Comparison of ENCODE assay signal across 21 cellular contexts in genomic region chr16:75286996-75287395, GRCh38. TPM values are rescaled to one million over a fixed set of nuclear protein-coding genes. Genes with fewer than 3 reads are reported as not detected.
A peak's percentile ranks its signal among the peaks of the same experiment; 100 is the strongest.
DNase-seq lines count a peak whose midpoint lies in the region; ATAC-seq and TF ChIP-seq lines count a peak whose summit lies in the region.
"Had no signal": no experiment of that assay in that cellular context is flagged by ENCODE, and none has a peak within 500 bp of the region (broad histone marks: within the 10 kb centered on the region; RNA-seq: fewer than 3 reads in every experiment).

No MANE protein-coding gene starts in this region.

- H3K27ac Mint-ChIP-seq in T-helper 17 cell, result peak overlapping the region; percentile 45
- H3K27ac Mint-ChIP-seq in mesothelial cell of epicardium, result peak overlapping the region; percentile 12
- no peak overlapping the region for H3K27ac Mint-ChIP-seq in progenitor cell of endocrine pancreas
- no peak overlapping the region for H3K27ac Mint-ChIP-seq in activated naive CD4-positive, alpha-beta T cell treated with anti-CD3 and anti-CD28 coated beads, Interleukin-2, amount 50 U/mL, for 72 hours

- H3K4me3 Mint-ChIP-seq in T-helper 17 cell, result no peak overlapping the region
- no peak overlapping the region for H3K4me3 Mint-ChIP-seq in mesothelial cell of epicardium
- no peak overlapping the region for H3K4me3 Mint-ChIP-seq in progenitor cell of endocrine pancreas (ENCODE audit: low read depth)

- TF ChIP-seq POLR2A in thyroid gland (IDR thresholded peaks at IDR 0.05), result no peak

- ATAC-seq in T-helper 17 cell, result no peak
- no peak for ATAC-seq in activated naive CD4-positive, alpha-beta T cell treated with anti-CD3 and anti-CD28 coated beads, Interleukin-2, amount 50 U/mL, for 72 hours

- peaks cover 20 to 33% of the 10 kb centered on the region in 2 donors for H3K4me1 ChIP-seq in thyroid gland

- H3K4me3 ChIP-seq in thyroid gland (replicated peaks in 1 of 3), result no peak overlapping the region
- H3K4me3 ChIP-seq: GM23248, K562 had no signal

- H3K4me1 Mint-ChIP-seq in T-helper 17 cell, result peaks cover 16% of the 10 kb centered on the region
- H3K4me1 Mint-ChIP-seq in mesothelial cell of epicardium, result peaks cover 7% of the 10 kb centered on the region
- H3K4me1 Mint-ChIP-seq in progenitor cell of endocrine pancreas (ENCODE audit: low read depth), result no peaks in the 10 kb centered on the region

- peaks cover 5% of the 10 kb centered on the region for H3K9me3 Mint-ChIP-seq in mesothelial cell of epicardium
- no peaks in the 10 kb centered on the region for H3K9me3 Mint-ChIP-seq in progenitor cell of endocrine pancreas (ENCODE audit: low read depth)
- H3K9me3 Mint-ChIP-seq in activated naive CD4-positive, alpha-beta T cell treated with anti-CD3 and anti-CD28 coated beads, Interleukin-2, amount 50 U/mL, for 72 hours, result no peaks in the 10 kb centered on the region

- intact Hi-C loops in thyroid gland (cut with DNase I), result no loop called here

- peaks cover 21% of the 10 kb centered on the region for H3K27me3 Mint-ChIP-seq in T-helper 17 cell
- H3K27me3 Mint-ChIP-seq in mesothelial cell of epicardium (ENCODE audit: low read depth), result no peaks in the 10 kb centered on the region
- H3K27me3 Mint-ChIP-seq in progenitor cell of endocrine pancreas, result no peaks in the 10 kb centered on the region

- DNase-seq in NCI-H2171 treated with DMSO at 0.1 percent for 48 hours (lab: John Stamatoyannopoulos, UW) (peak; percentile 77), NCI-H2171 (lab: John Stamatoyannopoulos, UW) (no peak), T-helper 17 cell (no peak), mesothelial cell of epicardium (ENCODE audit: low spot score in 2 of 2, unreplicated experiment in 2 of 2) (no peak), thyroid gland (no peak), progenitor cell of endocrine pancreas (ENCODE audit: low spot score, unreplicated experiment) (no peak)
- no peak for DNase-seq in activated CD8-positive, alpha-beta memory T cell treated with anti-CD3 and anti-CD28 coated beads, Interleukin-2, amount 50 U/mL, for 48 hours
- no peak for DNase-seq in activated naive CD4-positive, alpha-beta T cell treated with anti-CD3 and anti-CD28 coated beads, Interleukin-2, amount 50 U/mL, for 72 hours (ENCODE audit: low spot score in 2 of 2)
- DNase-seq: BE2C, DMS153, GM23248, H7, Kasumi-1, NCI-H1105, NCI-H2029, NCI-H345, NCI-H526, RPMI8226, SHP77 had no signal

- H3K36me3 ChIP-seq in thyroid gland, result peaks cover 0 to 1% of the 10 kb centered on the region in 2 donors

- TF ChIP-seq CTCF in mesothelial cell of epicardium (IDR thresholded peaks at IDR 0.05; ENCODE audit: unreplicated experiment), result no peak
- no peak for TF ChIP-seq CTCF in thyroid gland (IDR thresholded peaks at IDR 0.05)
- TF ChIP-seq CTCF in progenitor cell of endocrine pancreas (IDR thresholded peaks at IDR 0.05; ENCODE audit: unreplicated experiment), result no peak

- whole genome bisulfite sequencing in thyroid gland, 2 donors, result 73% methylated on average over 7 of the region's 7 CpGs

- H3K27me3 ChIP-seq in thyroid gland, result no peaks in the 10 kb centered on the region
- H3K27me3 ChIP-seq: BE2C had no signal

- no peaks in the 10 kb centered on the region for H3K9me3 ChIP-seq in T-helper 17 cell (ENCODE audit: control insufficient read depth, low read length, poor library complexity, severe bottlenecking)
- no peaks in the 10 kb centered on the region for H3K9me3 ChIP-seq in thyroid gland
- H3K9me3 ChIP-seq: BE2C had no signal

- H3K27ac ChIP-seq in thyroid gland, result peak overlapping the region; percentile 60 to 80 (median 69)
- H3K27ac ChIP-seq: 22Rv1, GM23248 had no signal

- H3K36me3 Mint-ChIP-seq in T-helper 17 cell (ENCODE audit: low read depth) (peaks cover 9% of the 10 kb centered on the region), mesothelial cell of epicardium (peaks cover 23% of the 10 kb centered on the region), progenitor cell of endocrine pancreas (ENCODE audit: insufficient read depth) (peaks cover 13% of the 10 kb centered on the region)
- peaks cover 15 to 18% of the 10 kb centered on the region in 2 donors for H3K36me3 Mint-ChIP-seq in activated naive CD4-positive, alpha-beta T cell treated with anti-CD3 and anti-CD28 coated beads, Interleukin-2, amount 50 U/mL, for 72 hours

RNA-seq across cellular contexts. Expression of gene BCAR1, which starts 35.6 kb away (rescaled TPM):
- total RNA-seq in T-helper 17 cell (under 1 TPM in 1 of 2 donors, not detected in 1; 0.50 TPM), mesothelial cell of epicardium (87.3 to 95.9 TPM (median 95.1 TPM) in 3 replicates), thyroid gland (10 to 100 TPM; 51.1 to 89.9 (median 71.3) TPM), progenitor cell of endocrine pancreas (74.8 and 75.1 TPM in 2 replicates)
- under 1 TPM; 0.16 to 0.71 TPM for total RNA-seq in activated naive CD4-positive, alpha-beta T cell treated with anti-CD3 and anti-CD28 coated beads, Interleukin-2, amount 50 U/mL, for 72 hours

Comparison
In these comparisons a context has a peak if more than half of its experiments do, and no peak if none do; other contexts are left out.
1. H3K27ac Mint-ChIP-seq: peak in T-helper 17 cell (single experiment) and mesothelial cell of epicardium (single experiment); none in progenitor cell of endocrine pancreas (single experiment) and activated naive CD4-positive, alpha-beta T cell treated with anti-CD3 and anti-CD28 coated beads, Interleukin-2, amount 50 U/mL, for 72 hours (0 of 2).
2. RNA of gene BCAR1, which starts 35.6 kb away (total RNA-seq): 87.3 to 95.9 TPM in mesothelial cell of epicardium, 74.8 to 75.1 TPM in progenitor cell of endocrine pancreas and 51.1 to 89.9 TPM in thyroid gland; 0.16 to 0.71 TPM in activated naive CD4-positive, alpha-beta T cell treated with anti-CD3 and anti-CD28 coated beads, Interleukin-2, amount 50 U/mL, for 72 hours and 0.50 TPM in T-helper 17 cell; every median in the first group is over 10 times any median in the second.